ENCODE assay signal across 1 cellular context in genomic region chr3:171809513-171810277, GRCh38.
TF ChIP-seq lines count a peak whose summit lies in the region.

No MANE protein-coding gene starts in this region.

TF ChIP-seq in IMR-90, 13 proteins besides CTCF, POLR2A, EP300 and RAD21 (continued from another document):
- TF ChIP-seq USF2 (IDR thresholded peaks at IDR 0.05; ENCODE audit: low read depth, low read length) = no peak
- TF ChIP-seq RFX5 (IDR thresholded peaks at IDR 0.05; ENCODE audit: low read depth, low read length) = no peak
- peak; percentile 31; the same call in 1 of the 2 replicates for TF ChIP-seq FOS (IDR thresholded peaks at IDR 0.05; ENCODE audit: low read depth, low read length)
